ENCODE assay signal across 8 cellular contexts in the genomic region with DNA sequence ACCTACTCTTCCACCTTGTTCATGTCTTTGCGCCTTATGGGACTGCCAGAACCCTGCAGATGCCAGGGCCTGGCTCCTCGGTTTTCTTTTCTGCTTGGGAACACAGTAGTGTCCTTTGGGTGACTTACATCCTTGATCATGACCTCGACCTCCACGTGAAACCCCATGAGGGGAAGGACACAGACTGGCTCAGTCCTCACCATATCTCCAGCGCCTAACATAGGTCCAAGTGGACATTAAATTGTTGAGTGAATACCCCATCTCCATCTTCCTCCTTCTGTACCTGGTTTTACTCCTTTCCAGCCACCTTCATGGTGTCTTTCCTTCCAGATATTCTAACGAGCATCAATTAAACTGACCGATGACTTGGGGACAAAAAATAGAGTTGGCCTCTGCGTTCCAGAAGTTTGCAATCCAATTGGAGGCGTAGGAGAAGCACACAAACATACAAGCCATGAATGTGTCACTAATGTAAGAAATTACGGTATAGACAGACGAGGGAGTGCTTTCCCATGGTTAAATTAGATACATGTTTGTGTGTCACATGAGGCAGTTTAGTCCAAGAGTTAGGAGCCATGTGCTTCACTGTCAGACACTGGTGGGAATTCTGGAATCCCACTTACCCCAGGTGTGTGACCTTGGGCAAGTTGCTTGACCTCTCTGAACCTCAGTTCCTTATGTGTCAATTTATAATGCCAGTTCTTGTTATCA. TPM values are rescaled to one million over a fixed set of nuclear protein-coding genes. Genes with fewer than 3 reads are reported as not detected.
A peak's percentile ranks its signal among the peaks of the same experiment; 100 is the strongest.
DNase-seq lines count a peak whose midpoint lies in the region; ATAC-seq and TF ChIP-seq lines count a peak whose summit lies in the region.

No MANE protein-coding gene starts in this region.

- H3K27ac Mint-ChIP-seq in activated CD8-positive, alpha-beta T cell treated with anti-CD3 and anti-CD28 coated beads, Interleukin-2, amount 10 ng/mL, durations not matched to agents 7 days and 5 days = peak overlapping the region; percentile 96

- DNase-seq in DMS53 treated with DMSO at 0.1 percent for 48 hours (lab: John Stamatoyannopoulos, UW; ENCODE audit: unreplicated experiment) (peak; percentile 14), DMS53 (lab: John Stamatoyannopoulos, UW) (no peak), stomach (no peak), A172 (ENCODE audit: low spot score) (no peak), AG08396 (ENCODE audit: low spot score) (no peak)
- no peak for DNase-seq in activated CD8-positive, alpha-beta T cell treated with anti-CD3 and anti-CD28 coated beads, Interleukin-2, amount 10 ng/mL, durations not matched to agents 7 days and 5 days

- H3K4me1 ChIP-seq in iPS-15b (ENCODE audit: control insufficient read depth, insufficient read depth, low read length) (no peaks in the 10 kb centered on the region), stomach (peaks cover 16 to 42% (median 30%) of the 10 kb centered on the region in 4 donors)

- peak overlapping the region; percentile 92 for H3K9ac ChIP-seq in iPS-15b (ENCODE audit: low read depth, low read length)

- CTCF ChIA-PET in activated CD8-positive, alpha-beta T cell treated with anti-CD3 and anti-CD28 coated beads, Interleukin-2, amount 10 ng/mL, durations not matched to agents 7 days and 5 days (lab: Charles Lee) = interaction anchor here (1.2 to 1.7 kb wide), 3 partner anchors 57 to 212 kb away, joined by 6 to 7 read pairs (median 6); a partner anchor contains a TSS

- no peak for TF ChIP-seq CTCF in stomach (IDR thresholded peaks at IDR 0.05)

- peaks cover 6% of the 10 kb centered on the region for H3K36me3 Mint-ChIP-seq in activated CD8-positive, alpha-beta T cell treated with anti-CD3 and anti-CD28 coated beads, Interleukin-2, amount 10 ng/mL, durations not matched to agents 7 days and 5 days (ENCODE audit: low read depth)

- peak overlapping the region; percentile 87 to 94 (median 89) for H3K27ac ChIP-seq in stomach

- WGBS in stomach, 5 donors = 49 to 51% (median 50%) methylated on average over 11 of the region's 11 CpGs

- H3K9me3 ChIP-seq in iPS-15b (ENCODE audit: control insufficient read depth, insufficient read depth, low read length) (no peaks in the 10 kb centered on the region), stomach (no peaks in the 10 kb centered on the region)

- no peaks in the 10 kb centered on the region for H3K9me3 Mint-ChIP-seq in activated CD8-positive, alpha-beta T cell treated with anti-CD3 and anti-CD28 coated beads, Interleukin-2, amount 10 ng/mL, durations not matched to agents 7 days and 5 days (ENCODE audit: insufficient read depth)

- peak overlapping the region; percentile 88 for H3K4me3 Mint-ChIP-seq in activated CD8-positive, alpha-beta T cell treated with anti-CD3 and anti-CD28 coated beads, Interleukin-2, amount 10 ng/mL, durations not matched to agents 7 days and 5 days

- H3K4me3 ChIP-seq in iPS-15b (ENCODE audit: low read depth, low read length) = peak overlapping the region; percentile 89
- H3K4me3 ChIP-seq in stomach = peak overlapping the region; percentile 64 to 85 (median 84)

- ATAC-seq in activated CD8-positive, alpha-beta T cell treated with anti-CD3 and anti-CD28 coated beads, Interleukin-2, amount 10 ng/mL, durations not matched to agents 7 days and 5 days = no peak
- no peak for ATAC-seq in GM21529 (IDR thresholded peaks at IDR 0.05; ENCODE audit: unreplicated experiment)

- H3K27me3 ChIP-seq in iPS-15b (ENCODE audit: control insufficient read depth, insufficient read depth, low read length) = peaks cover 6% of the 10 kb centered on the region
- H3K27me3 ChIP-seq in stomach = no peaks in the 10 kb centered on the region

- peaks cover 43% of the 10 kb centered on the region for H3K4me1 Mint-ChIP-seq in activated CD8-positive, alpha-beta T cell treated with anti-CD3 and anti-CD28 coated beads, Interleukin-2, amount 10 ng/mL, durations not matched to agents 7 days and 5 days (ENCODE audit: low read depth)

- POLR2A ChIA-PET in activated CD8-positive, alpha-beta T cell treated with anti-CD3 and anti-CD28 coated beads, Interleukin-2, amount 10 ng/mL, durations not matched to agents 7 days and 5 days (lab: Charles Lee) = interaction anchor here (0.6 to 0.9 kb wide), 4 partner anchors 9 to 234 kb away, joined by 3 to 5 read pairs (median 4); no protein-coding TSS in a partner anchor

- no peak for TF ChIP-seq EP300 in stomach (IDR thresholded peaks at IDR 0.05)

- intact Hi-C loops in stomach (cut with DNase I; ENCODE audit: low total_unique reads) = no loop called here

- H3K36me3 ChIP-seq in iPS-15b (ENCODE audit: control insufficient read depth, insufficient read depth, low read length) = peaks cover 2% of the 10 kb centered on the region
- H3K36me3 ChIP-seq in stomach = no peaks in the 10 kb centered on the region

- no peak for TF ChIP-seq POLR2A in stomach (IDR thresholded peaks at IDR 0.05)

- peaks cover 9% of the 10 kb centered on the region for H3K27me3 Mint-ChIP-seq in activated CD8-positive, alpha-beta T cell treated with anti-CD3 and anti-CD28 coated beads, Interleukin-2, amount 10 ng/mL, durations not matched to agents 7 days and 5 days (ENCODE audit: low read depth)

RNA-seq across cellular contexts. Expression of a gene that starts 0.9 kb away (rescaled TPM):
- 10 to 100 TPM; 89.8 to 96.0 TPM for total RNA-seq in activated CD8-positive, alpha-beta T cell treated with anti-CD3 and anti-CD28 coated beads, Interleukin-2, amount 10 ng/mL, durations not matched to agents 7 days and 5 days
- 100 to 1,000 TPM in 4 of 5 donors, 10 to 100 TPM in 1; 36.5 to 649 (median 168) TPM for total RNA-seq in stomach
- polyA plus RNA-seq in stomach = 10 to 100 TPM; 14.3 to 20.0 (median 18.3) TPM
- total RNA-seq in A172 (2014; rRNA removed; shearing (Covaris generic)) = 24.8 and 25.2 TPM in 2 replicates
